In genomic region chr16:65154321-65154720, GRCh38 we compare ENCODE assay signal across 1 cellular context.
TF ChIP-seq lines count a peak whose summit lies in the region.

No MANE protein-coding gene starts in this region.

TF ChIP-seq in GM12878, 131 proteins besides CTCF, POLR2A, EP300 and RAD21 (continued from another document):
- TF ChIP-seq PAX5 (IDR thresholded peaks at IDR 0.05; ENCODE audit: borderline replicate concordance, low read depth, low read length) (no peak), MYC (IDR thresholded peaks at IDR 0.05; ENCODE audit: insufficient read depth, insufficient read length, insufficient replicate concordance, low read length, severe bottlenecking) (no peak), TCF7 (IDR thresholded peaks at IDR 0.05; ENCODE audit: borderline replicate concordance) (no peak), IKZF1 (conservative IDR thresholded peaks at IDR 0.05) (no peak), HSF1 (IDR thresholded peaks at IDR 0.05; ENCODE audit: low read depth, low read length) (no peak), ZNF622 (IDR thresholded peaks at IDR 0.05) (no peak), CBX5 (IDR thresholded peaks at IDR 0.05; ENCODE audit: low read depth) (no peak), YBX1 (IDR thresholded peaks at IDR 0.05) (no peak)
TF ChIP-seq in GM12878: peak in this region for 0.
